Comparison of ENCODE assay signal across 1 cellular context in the genomic region with DNA sequence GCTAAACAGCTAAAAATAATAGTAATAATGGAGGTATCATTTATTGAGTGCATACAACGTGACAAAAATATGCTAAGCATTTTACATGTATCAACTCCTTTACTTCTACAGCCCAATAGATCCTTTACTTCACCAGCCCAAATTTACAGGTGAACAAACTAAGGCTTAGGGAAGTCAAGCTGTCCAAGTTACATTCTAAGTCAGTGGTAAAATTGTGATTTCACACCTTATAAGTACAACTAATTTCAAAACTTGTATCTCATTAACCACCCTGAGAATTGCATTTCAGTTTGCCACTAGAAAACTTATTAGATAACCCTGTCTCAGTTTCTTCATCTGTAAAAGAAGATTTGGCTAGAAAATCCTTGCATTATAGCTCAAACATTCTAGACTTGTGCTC.
TF ChIP-seq lines count a peak whose summit lies in the region.

No MANE protein-coding gene starts in this region.

TF ChIP-seq in GM12878, 131 proteins besides CTCF, POLR2A, EP300 and RAD21 (continued from another document):
- peak; percentile 76 for TF ChIP-seq MTA2 (IDR thresholded peaks at IDR 0.05; ENCODE audit: low read depth)
- TF ChIP-seq, protein P1, sequence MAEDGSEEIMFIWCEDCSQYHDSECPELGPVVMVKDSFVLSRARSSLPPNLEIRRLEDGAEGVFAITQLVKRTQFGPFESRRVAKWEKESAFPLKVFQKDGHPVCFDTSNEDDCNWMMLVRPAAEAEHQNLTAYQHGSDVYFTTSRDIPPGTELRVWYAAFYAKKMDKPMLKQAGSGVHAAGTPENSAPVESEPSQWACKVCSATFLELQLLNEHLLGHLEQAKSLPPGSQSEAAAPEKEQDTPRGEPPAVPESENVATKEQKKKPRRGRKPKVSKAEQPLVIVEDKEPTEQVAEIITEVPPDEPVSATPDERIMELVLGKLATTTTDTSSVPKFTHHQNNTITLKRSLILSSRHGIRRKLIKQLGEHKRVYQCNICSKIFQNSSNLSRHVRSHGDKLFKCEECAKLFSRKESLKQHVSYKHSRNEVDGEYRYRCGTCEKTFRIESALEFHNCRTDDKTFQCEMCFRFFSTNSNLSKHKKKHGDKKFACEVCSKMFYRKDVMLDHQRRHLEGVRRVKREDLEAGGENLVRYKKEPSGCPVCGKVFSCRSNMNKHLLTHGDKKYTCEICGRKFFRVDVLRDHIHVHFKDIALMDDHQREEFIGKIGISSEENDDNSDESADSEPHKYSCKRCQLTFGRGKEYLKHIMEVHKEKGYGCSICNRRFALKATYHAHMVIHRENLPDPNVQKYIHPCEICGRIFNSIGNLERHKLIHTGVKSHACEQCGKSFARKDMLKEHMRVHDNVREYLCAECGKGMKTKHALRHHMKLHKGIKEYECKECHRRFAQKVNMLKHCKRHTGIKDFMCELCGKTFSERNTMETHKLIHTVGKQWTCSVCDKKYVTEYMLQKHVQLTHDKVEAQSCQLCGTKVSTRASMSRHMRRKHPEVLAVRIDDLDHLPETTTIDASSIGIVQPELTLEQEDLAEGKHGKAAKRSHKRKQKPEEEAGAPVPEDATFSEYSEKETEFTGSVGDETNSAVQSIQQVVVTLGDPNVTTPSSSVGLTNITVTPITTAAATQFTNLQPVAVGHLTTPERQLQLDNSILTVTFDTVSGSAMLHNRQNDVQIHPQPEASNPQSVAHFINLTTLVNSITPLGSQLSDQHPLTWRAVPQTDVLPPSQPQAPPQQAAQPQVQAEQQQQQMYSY (CRISPR knock-in tag; IDR thresholded peaks at IDR 0.05): no peak
